In the genomic region with DNA sequence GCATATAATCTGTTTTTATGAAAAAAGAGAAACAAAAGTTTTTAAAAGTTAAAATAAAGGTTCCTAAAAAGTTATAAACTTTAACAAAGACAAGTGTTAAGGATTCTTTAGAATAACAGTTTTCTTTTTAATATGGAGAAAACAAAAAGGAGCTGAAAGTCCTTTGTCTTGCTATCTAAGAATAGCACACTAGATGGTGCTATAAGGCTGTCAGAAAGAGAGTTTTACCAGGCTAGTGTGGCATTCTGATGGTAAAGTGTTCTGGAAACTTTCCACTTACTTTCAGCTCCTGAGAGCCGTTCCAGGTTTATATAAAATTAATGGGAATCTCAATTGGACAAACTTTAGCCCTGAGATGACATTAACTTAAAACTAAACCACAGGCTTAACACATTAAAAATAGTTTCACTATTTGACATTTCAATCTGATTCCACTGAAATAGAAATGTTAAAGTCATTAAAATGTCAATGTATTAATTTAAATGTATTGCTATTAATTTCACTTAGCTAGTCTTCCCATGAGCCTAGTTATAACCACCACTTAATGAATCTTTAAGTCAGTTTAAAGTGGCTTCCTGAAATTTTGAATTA, we compare ENCODE assay signal across 8 cellular contexts. TPM values are rescaled to one million over a fixed set of nuclear protein-coding genes. Genes with fewer than 3 reads are reported as not detected.
A peak's percentile ranks its signal among the peaks of the same experiment; 100 is the strongest.
DNase-seq lines count a peak whose midpoint lies in the region; ATAC-seq and TF ChIP-seq lines count a peak whose summit lies in the region.

No MANE protein-coding gene starts in this region.

- H3K4me3 Mint-ChIP-seq in CD4-positive, CD25-positive, alpha-beta regulatory T cell, result peak overlapping the region in 1 of 4 donors; percentile 74
- H3K4me3 Mint-ChIP-seq in endodermal cell (no peak overlapping the region), nephron progenitor cell (no peak overlapping the region)
- H3K4me3 Mint-ChIP-seq in activated T-cell treated with anti-CD3 and anti-CD28 coated beads, Interleukin-2, amount 50 U/mL, for 24 hours, result no peak overlapping the region

- H3K9me3 Mint-ChIP-seq in CD4-positive, CD25-positive, alpha-beta regulatory T cell, result no peaks in the 10 kb centered on the region
- no peaks in the 10 kb centered on the region for H3K9me3 Mint-ChIP-seq in endodermal cell
- no peaks in the 10 kb centered on the region for H3K9me3 Mint-ChIP-seq in nephron progenitor cell
- no peaks in the 10 kb centered on the region for H3K9me3 Mint-ChIP-seq in activated T-cell treated with anti-CD3 and anti-CD28 coated beads, Interleukin-2, amount 50 U/mL, for 24 hours

- CTCF ChIA-PET in HEK293T (lab: Yijun Ruan, JAX), result interaction anchor here (0.9 to 1.6 kb wide), 13 partner anchors 10 to 461 kb away, joined by 3 to 8 read pairs (median 3); partner anchors contain the start of gene ARHGAP25

- no peak overlapping the region for H3K27ac Mint-ChIP-seq in CD4-positive, CD25-positive, alpha-beta regulatory T cell
- H3K27ac Mint-ChIP-seq in endodermal cell (no peak overlapping the region), nephron progenitor cell (no peak overlapping the region)
- H3K27ac Mint-ChIP-seq in activated T-cell treated with anti-CD3 and anti-CD28 coated beads, Interleukin-2, amount 50 U/mL, for 24 hours, result no peak overlapping the region

- DNase-seq in CD4-positive, CD25-positive, alpha-beta regulatory T cell, result peak in 2 of 3 donors; percentile 68 to 75
- DNase-seq in HEK293T (ENCODE audit: extremely low spot score), result peak; percentile 26
- no peak for DNase-seq in endodermal cell
- DNase-seq in nephron progenitor cell, result no peak
- no peak for DNase-seq in activated effector memory CD4-positive, alpha-beta T cell treated with anti-CD3 and anti-CD28 coated beads, Interleukin-2, amount 50 U/mL, for 16 hours
- no peak for DNase-seq in activated T-cell treated with anti-CD3 and anti-CD28 coated beads, Interleukin-2, amount 50 U/mL, for 24 hours

- H2AFZ ChIP-seq in OCI-LY1 (ENCODE audit: low read length), result no peak overlapping the region

- H3K4me2 ChIP-seq in OCI-LY1 (ENCODE audit: low read length), result no peak overlapping the region

- TF ChIP-seq CTCF in OCI-LY1 (IDR thresholded peaks at IDR 0.05; ENCODE audit: low read length) (peak; percentile 81), endodermal cell (conservative IDR thresholded peaks at IDR 0.05) (peak; percentile 89), nephron progenitor cell (IDR thresholded peaks at IDR 0.05) (peak; percentile 81)

- no peaks in the 10 kb centered on the region for H3K36me3 ChIP-seq in CD4-positive, CD25-positive, alpha-beta regulatory T cell (ENCODE audit: control insufficient read depth, insufficient read depth, low read length)
- H3K36me3 ChIP-seq in OCI-LY1 (ENCODE audit: insufficient read depth, low read length) (no peaks in the 10 kb centered on the region), endodermal cell (ENCODE audit: control insufficient read depth, insufficient read depth, low read length) (no peaks in the 10 kb centered on the region)

- peak overlapping the region; percentile 15 for H3K4me3 ChIP-seq in CD4-positive, CD25-positive, alpha-beta regulatory T cell (ENCODE audit: low read depth, low read length)
- no peak overlapping the region for H3K4me3 ChIP-seq in OCI-LY1 (ENCODE audit: low read depth, low read length, poor library complexity, severe bottlenecking)
- H3K4me3 ChIP-seq in endodermal cell (ENCODE audit: low read length), result no peak overlapping the region

- 67% methylated on average over 1 of the region's 1 CpG; no CpG with 5 or more reads in 1 of the 2 experiments for WGBS in endodermal cell (ENCODE audit: insufficient coverage in 1 of 2, insufficient read length in 1 of 2), 2 experiments

- H3F3A ChIP-seq in OCI-LY1 (ENCODE audit: insufficient read depth, low read length), result no peaks in the 10 kb centered on the region

- H3K4me1 ChIP-seq in CD4-positive, CD25-positive, alpha-beta regulatory T cell (ENCODE audit: control insufficient read depth, insufficient read depth, low read length, poor library complexity, severe bottlenecking), result peaks cover 45% of the 10 kb centered on the region
- H3K4me1 ChIP-seq in OCI-LY1 (ENCODE audit: insufficient read depth, low read length, severe bottlenecking), result peaks cover 22% of the 10 kb centered on the region
- no peaks in the 10 kb centered on the region for H3K4me1 ChIP-seq in endodermal cell (ENCODE audit: control insufficient read depth, insufficient read depth, low read length)

- H3K9me2 ChIP-seq in OCI-LY1 (ENCODE audit: low read depth, low read length), result no peaks in the 10 kb centered on the region

- peak overlapping the region; percentile 97 for H3K27ac ChIP-seq in CD4-positive, CD25-positive, alpha-beta regulatory T cell (ENCODE audit: insufficient read depth, low read length, poor library complexity, severe bottlenecking)
- H3K27ac ChIP-seq in OCI-LY1 (ENCODE audit: low read depth, low read length, poor library complexity, severe bottlenecking) (no peak overlapping the region), endodermal cell (ENCODE audit: low read depth, low read length) (no peak overlapping the region)

- no peaks in the 10 kb centered on the region for H3K27me3 Mint-ChIP-seq in CD4-positive, CD25-positive, alpha-beta regulatory T cell
- H3K27me3 Mint-ChIP-seq in endodermal cell (ENCODE audit: insufficient read depth), result no peaks in the 10 kb centered on the region
- H3K27me3 Mint-ChIP-seq in nephron progenitor cell (ENCODE audit: low read depth, poor library complexity), result peaks cover 3% of the 10 kb centered on the region
- no peaks in the 10 kb centered on the region for H3K27me3 Mint-ChIP-seq in activated T-cell treated with anti-CD3 and anti-CD28 coated beads, Interleukin-2, amount 50 U/mL, for 24 hours

- H3K36me3 Mint-ChIP-seq in CD4-positive, CD25-positive, alpha-beta regulatory T cell, result peaks cover 5% of the 10 kb centered on the region
- H3K36me3 Mint-ChIP-seq in endodermal cell (ENCODE audit: low read depth) (no peaks in the 10 kb centered on the region), nephron progenitor cell (ENCODE audit: low read depth) (no peaks in the 10 kb centered on the region)
- peaks cover 10% of the 10 kb centered on the region for H3K36me3 Mint-ChIP-seq in activated T-cell treated with anti-CD3 and anti-CD28 coated beads, Interleukin-2, amount 50 U/mL, for 24 hours (ENCODE audit: low read depth)

- H3K4me1 Mint-ChIP-seq in CD4-positive, CD25-positive, alpha-beta regulatory T cell, result peaks cover 6 to 49% (median 36%) of the 10 kb centered on the region in 4 donors
- H3K4me1 Mint-ChIP-seq in endodermal cell, result no peaks in the 10 kb centered on the region
- peaks cover 15% of the 10 kb centered on the region for H3K4me1 Mint-ChIP-seq in nephron progenitor cell
- H3K4me1 Mint-ChIP-seq in activated T-cell treated with anti-CD3 and anti-CD28 coated beads, Interleukin-2, amount 50 U/mL, for 24 hours (ENCODE audit: low read depth), result peaks cover 33% of the 10 kb centered on the region

- POLR2A ChIA-PET in HEK293T (lab: Yijun Ruan, JAX), result no interaction called here

- H3K9ac ChIP-seq in OCI-LY1 (ENCODE audit: low read length) (no peak overlapping the region), endodermal cell (ENCODE audit: extremely low read depth, low read length, poor library complexity, severe bottlenecking) (no peak overlapping the region)

- H3K27me3 ChIP-seq in CD4-positive, CD25-positive, alpha-beta regulatory T cell (ENCODE audit: control insufficient read depth, insufficient read depth, low read length), result no peaks in the 10 kb centered on the region
- H3K27me3 ChIP-seq in OCI-LY1 (ENCODE audit: insufficient read depth, low read length), result no peaks in the 10 kb centered on the region
- H3K27me3 ChIP-seq in endodermal cell (ENCODE audit: control insufficient read depth, insufficient read depth, low read length, poor library complexity, severe bottlenecking), result no peaks in the 10 kb centered on the region

- H3K9me3 ChIP-seq in CD4-positive, CD25-positive, alpha-beta regulatory T cell (ENCODE audit: control insufficient read depth in 2 of 2, low read length in 2 of 2), result no peaks in the 10 kb centered on the region
- H3K9me3 ChIP-seq in OCI-LY1 (ENCODE audit: low read length), result no peaks in the 10 kb centered on the region
- no peaks in the 10 kb centered on the region for H3K9me3 ChIP-seq in endodermal cell (ENCODE audit: control insufficient read depth, low read length)

- H4K20me1 ChIP-seq in OCI-LY1 (ENCODE audit: insufficient read depth, low read length), result no peaks in the 10 kb centered on the region

- ATAC-seq in CD4-positive, CD25-positive, alpha-beta regulatory T cell (ENCODE audit: low read depth in 2 of 2), result no peak
- no peak for ATAC-seq in GM19351 (IDR thresholded peaks at IDR 0.05; ENCODE audit: unreplicated experiment)

- H3K79me2 ChIP-seq in OCI-LY1 (ENCODE audit: insufficient read depth, low read length), result no peaks in the 10 kb centered on the region

TF ChIP-seq in HEK293T, 16 proteins besides CTCF, POLR2A, EP300 and RAD21:
- TF ChIP-seq CTBP1 (IDR thresholded peaks at IDR 0.05; ENCODE audit: borderline replicate concordance) (no peak), SUZ12 (IDR thresholded peaks at IDR 0.05) (no peak), PKNOX1 (IDR thresholded peaks at IDR 0.05) (peak; percentile 33; the same call in 1 of the 2 replicates), ELF4 (IDR thresholded peaks at IDR 0.05) (no peak)

RNA-seq across cellular contexts. Expression of gene FBXO48, which starts 3.7 kb away (rescaled TPM):
- total RNA-seq in CD4-positive, CD25-positive, alpha-beta regulatory T cell, result 2.7 TPM
- polyA plus RNA-seq in CD4-positive, CD25-positive, alpha-beta regulatory T cell, result 1 to 10 TPM in 2 of 4 donors, under 1 TPM in 2; 0.59 to 1.3 (median 0.82) TPM
- 1 to 10 TPM; 1.3 to 1.5 TPM for total RNA-seq in endodermal cell
- polyA plus RNA-seq in endodermal cell (2013, experiment 1 of 2), result 2.2 TPM
- polyA plus RNA-seq in endodermal cell (2013, experiment 2 of 2), result 2.1 TPM

RNA-seq across cellular contexts. Expression of gene APLF, which starts 4.0 kb away (rescaled TPM):
- 3.9 TPM for total RNA-seq in CD4-positive, CD25-positive, alpha-beta regulatory T cell
- polyA plus RNA-seq in CD4-positive, CD25-positive, alpha-beta regulatory T cell, result 1 to 10 TPM; 1.5 to 2.9 (median 2.1) TPM
- total RNA-seq in endodermal cell, result 1 to 10 TPM; 8.7 to 9.7 TPM
- polyA plus RNA-seq in endodermal cell (2013, experiment 1 of 2), result 3.6 TPM
- 3.9 TPM for polyA plus RNA-seq in endodermal cell (2013, experiment 2 of 2)

Comparison
In these comparisons a context has a peak if more than half of its experiments do, and no peak if none do; other contexts are left out.
1. DNase-seq: peak in CD4-positive, CD25-positive, alpha-beta regulatory T cell (2 of 3) and HEK293T (single experiment); none in endodermal cell (single experiment), nephron progenitor cell (single experiment), activated effector memory CD4-positive, alpha-beta T cell treated with anti-CD3 and anti-CD28 coated beads, Interleukin-2, amount 50 U/mL, for 16 hours (single experiment) and activated T-cell treated with anti-CD3 and anti-CD28 coated beads, Interleukin-2, amount 50 U/mL, for 24 hours (single experiment).
2. Peak in every context shown above with its lines, with median percentiles within 50 percentile points of each other: CTCF ChIP-seq.